Comparison of ENCODE assay signal across 8 cellular contexts in the genomic region with DNA sequence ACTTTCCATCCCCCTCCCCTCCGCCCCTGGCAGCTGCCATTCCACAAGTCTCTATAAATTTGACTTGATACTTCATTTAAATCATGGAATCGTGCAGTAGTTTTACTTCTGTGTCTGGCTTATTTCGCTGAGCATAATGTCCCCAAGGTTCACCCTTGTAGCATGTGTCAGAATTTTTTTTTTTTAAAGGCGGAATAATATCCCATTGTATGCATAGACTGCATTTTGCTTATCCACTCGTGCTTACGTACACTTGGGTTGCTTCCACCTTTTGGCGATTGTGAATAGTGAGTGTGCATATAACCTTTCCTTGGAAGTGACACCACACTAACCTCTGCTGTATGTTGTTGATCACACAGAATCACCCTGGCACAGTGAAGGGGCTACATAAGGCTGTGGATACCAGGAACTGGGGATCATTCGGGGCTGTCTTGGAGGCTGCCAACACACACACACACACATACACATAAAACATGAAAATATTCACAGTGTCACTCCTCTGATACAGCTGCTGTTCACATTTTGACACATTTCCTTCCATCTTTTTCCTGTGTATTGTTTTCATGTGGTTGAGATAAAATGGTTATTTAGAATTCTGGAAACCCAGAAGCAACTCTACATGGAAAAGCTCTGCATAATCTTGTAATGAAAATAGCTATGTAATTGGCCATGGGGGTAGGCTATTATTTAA. TPM values are rescaled to one million over a fixed set of nuclear protein-coding genes. Genes with fewer than 3 reads are reported as not detected.
"Had no signal": no experiment of that assay in that cellular context is flagged by ENCODE, and none has a peak within 500 bp of the region (broad histone marks: within the 10 kb centered on the region; RNA-seq: fewer than 3 reads in every experiment).

No MANE protein-coding gene starts in this region.

- DNase-seq: IMR-90 had no signal

- FAIRE-seq: HepG2, HTR-8/SVneo, K562 had no signal

- H3K4me3 ChIP-seq: K562 had no signal

- H3K27me3 Mint-ChIP-seq: IgD-negative memory B cell had no signal

- H3K27ac ChIP-seq: HL-60 had no signal

RNA-seq across cellular contexts. Expression of a gene that starts 13.3 kb away (rescaled TPM):
- total RNA-seq: HT-29 had no signal

RNA-seq across cellular contexts. Expression of a gene that starts 34.5 kb away (rescaled TPM):
- total RNA-seq: HT-29, HT1080, IMR-90, K562 had no signal
- polyA plus RNA-seq: IgD-negative memory B cell, IMR-90, K562 had no signal

RNA-seq across cellular contexts. Expression of a gene that starts 41.2 kb away (rescaled TPM):
- total RNA-seq: HepG2, HT-29, K562 had no signal
- polyA plus RNA-seq: HepG2 had no signal
